1 cellular context compared by ENCODE assay signal in the genomic region with DNA sequence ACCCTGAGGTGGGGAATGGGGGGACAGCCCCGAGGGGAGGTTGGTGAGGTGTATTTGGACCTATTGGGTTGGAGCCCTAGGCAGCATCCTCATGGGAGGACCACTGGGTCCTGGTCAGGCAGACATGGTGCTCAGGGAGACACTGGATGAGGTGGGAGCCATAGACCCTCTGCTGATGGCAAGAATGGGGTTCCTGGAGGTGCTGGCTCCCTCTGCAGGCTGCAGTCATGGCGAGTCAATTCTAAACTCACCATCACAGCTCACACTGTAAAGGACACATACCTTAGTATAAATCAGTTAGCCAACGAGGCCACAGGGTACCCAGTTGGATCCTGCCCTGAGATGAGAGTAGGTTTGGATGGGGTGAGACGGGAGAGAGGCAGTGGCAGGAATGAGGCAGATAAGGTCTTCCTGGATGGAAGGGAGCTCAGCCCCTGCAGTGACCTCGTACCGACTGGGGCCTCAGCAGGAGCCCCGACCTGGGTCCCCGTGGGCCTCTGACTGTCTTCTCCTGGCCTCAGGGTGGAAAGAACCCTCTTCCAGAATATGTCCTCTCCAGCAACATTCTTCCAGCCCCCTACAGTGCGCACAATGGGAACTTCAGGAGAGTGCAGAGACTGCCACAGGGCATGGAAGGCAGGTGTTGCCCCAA.
TF ChIP-seq lines count a peak whose summit lies in the region.

No MANE protein-coding gene starts in this region.

TF ChIP-seq in WTC11, 78 proteins besides CTCF, POLR2A, EP300 and RAD21 (continued from another document):
- TF ChIP-seq, protein P1, sequence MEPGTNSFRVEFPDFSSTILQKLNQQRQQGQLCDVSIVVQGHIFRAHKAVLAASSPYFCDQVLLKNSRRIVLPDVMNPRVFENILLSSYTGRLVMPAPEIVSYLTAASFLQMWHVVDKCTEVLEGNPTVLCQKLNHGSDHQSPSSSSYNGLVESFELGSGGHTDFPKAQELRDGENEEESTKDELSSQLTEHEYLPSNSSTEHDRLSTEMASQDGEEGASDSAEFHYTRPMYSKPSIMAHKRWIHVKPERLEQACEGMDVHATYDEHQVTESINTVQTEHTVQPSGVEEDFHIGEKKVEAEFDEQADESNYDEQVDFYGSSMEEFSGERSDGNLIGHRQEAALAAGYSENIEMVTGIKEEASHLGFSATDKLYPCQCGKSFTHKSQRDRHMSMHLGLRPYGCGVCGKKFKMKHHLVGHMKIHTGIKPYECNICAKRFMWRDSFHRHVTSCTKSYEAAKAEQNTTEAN (CRISPR knock-in tag; IDR thresholded peaks at IDR 0.05) = no peak
- no peak for TF ChIP-seq OVOL2 (CRISPR knock-in tag; IDR thresholded peaks at IDR 0.05; ENCODE audit: borderline replicate concordance)
